In the genomic region with DNA sequence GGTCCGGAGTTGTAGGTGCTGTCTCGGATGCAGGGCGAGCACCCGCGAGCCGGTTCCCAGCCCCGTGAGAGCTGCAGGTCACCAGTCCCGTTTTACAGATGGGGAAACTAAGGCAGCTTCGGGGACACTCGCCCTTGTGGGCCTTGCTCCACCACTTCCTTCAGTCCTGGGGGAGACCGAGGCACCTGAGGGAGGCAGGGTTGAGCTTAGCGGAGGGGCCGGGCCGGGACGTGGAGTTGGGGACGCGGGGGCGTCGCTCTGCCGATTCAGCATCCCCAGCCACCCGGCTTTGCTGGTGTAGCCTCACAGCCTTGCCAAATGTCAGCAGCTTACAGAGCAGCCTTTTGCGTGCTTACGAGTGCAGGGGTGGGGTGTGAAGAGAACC, we compare ENCODE assay signal across 8 cellular contexts. TPM values are rescaled to one million over a fixed set of nuclear protein-coding genes. Genes with fewer than 3 reads are reported as not detected.
A peak's percentile ranks its signal among the peaks of the same experiment; 100 is the strongest.
DNase-seq lines count a peak whose midpoint lies in the region; ATAC-seq and TF ChIP-seq lines count a peak whose summit lies in the region.

No MANE protein-coding gene starts in this region.

- POLR2A ChIA-PET in activated CD4-positive, alpha-beta memory T cell treated with anti-CD3 and anti-CD28 coated beads for 36 hours (lab: Charles Lee) = interaction anchor here (0.7 to 4.1 kb wide), 2 partner anchors 31 to 33 kb away, joined by 4 to 19 read pairs; a partner anchor contains a TSS

- peak overlapping the region; percentile 94 for H3K4me3 ChIP-seq in HUES48 (ENCODE audit: low read depth, low read length)

- H3K9ac ChIP-seq in HUES48 (ENCODE audit: low read depth, low read length) = peak overlapping the region; percentile 89

- no peaks in the 10 kb centered on the region for H3K27me3 ChIP-seq in HUES48 (ENCODE audit: control insufficient read depth, insufficient read depth, low read length)

- peaks cover 30% of the 10 kb centered on the region for H3K36me3 ChIP-seq in HUES48 (ENCODE audit: control insufficient read depth, insufficient read depth, low read length)

- intact Hi-C loops in activated CD4-positive, alpha-beta memory T cell treated with anti-CD3 and anti-CD28 coated beads for 36 hours (cut with micrococcal nuclease) = loop anchor here (1.0 kb wide), 3 partner anchors 32 to 116 kb away; a partner anchor contains a TSS

- no peak for TF ChIP-seq CTCF in endothelial cell (IDR thresholded peaks at IDR 0.05; ENCODE audit: unreplicated experiment)

- ATAC-seq in natural killer cell treated with Interleukin-12 subunit alpha and Interleukin-12 subunit beta and Interleukin-15 and Interleukin-18, amount 100 ng/mL, for 72 hours = peak in 1 of 2 donors; percentile 41

- peaks cover 10% of the 10 kb centered on the region for H3K36me3 Mint-ChIP-seq in activated CD4-positive, alpha-beta memory T cell treated with anti-CD3 and anti-CD28 coated beads for 36 hours
- peaks cover 14% of the 10 kb centered on the region for H3K36me3 Mint-ChIP-seq in endothelial cell (ENCODE audit: low read depth, unreplicated experiment)
- H3K36me3 Mint-ChIP-seq in natural killer cell treated with Interleukin-12 subunit alpha and Interleukin-12 subunit beta and Interleukin-15 and Interleukin-18, amount 100 ng/mL, for 72 hours = no peaks in the 10 kb centered on the region

- no peaks in the 10 kb centered on the region for H3K9me3 ChIP-seq in HUES48 (ENCODE audit: control insufficient read depth, insufficient read depth, low read length)

- H3K27me3 Mint-ChIP-seq in activated CD4-positive, alpha-beta memory T cell treated with anti-CD3 and anti-CD28 coated beads for 36 hours = no peaks in the 10 kb centered on the region
- peaks cover 6% of the 10 kb centered on the region for H3K27me3 Mint-ChIP-seq in endothelial cell (ENCODE audit: unreplicated experiment)
- H3K27me3 Mint-ChIP-seq in natural killer cell treated with Interleukin-12 subunit alpha and Interleukin-12 subunit beta and Interleukin-15 and Interleukin-18, amount 100 ng/mL, for 72 hours = no peaks in the 10 kb centered on the region

- H3K4me1 ChIP-seq in HUES48 (ENCODE audit: control insufficient read depth, insufficient read depth, low read length) = peaks cover 12% of the 10 kb centered on the region

- DNase-seq in DMS53 (lab: John Stamatoyannopoulos, UW) = peak; percentile 60
- DNase-seq in DMS53 treated with DMSO at 0.1 percent for 48 hours (lab: John Stamatoyannopoulos, UW; ENCODE audit: unreplicated experiment) = no peak
- DNase-seq in activated CD4-positive, alpha-beta memory T cell treated with anti-CD3 and anti-CD28 coated beads for 36 hours = peak; percentile 70
- no peak for DNase-seq in endothelial cell (ENCODE audit: low spot score)
- DNase-seq in natural killer cell treated with Interleukin-12 subunit alpha and Interleukin-12 subunit beta and Interleukin-15 and Interleukin-18, amount 100 ng/mL, for 72 hours (ENCODE audit: low spot score) = no peak
- peak in 8 of 49 donors; percentile 18 to 48 (median 40) for DNase-seq in substantia nigra (lab: John Stamatoyannopoulos, UW)
- no peak for DNase-seq in NCI-H1436 treated with DMSO at 0.1 percent for 48 hours (lab: John Stamatoyannopoulos, UW)

- peaks cover 24% of the 10 kb centered on the region for H3K4me1 Mint-ChIP-seq in activated CD4-positive, alpha-beta memory T cell treated with anti-CD3 and anti-CD28 coated beads for 36 hours (ENCODE audit: low read depth)
- peaks cover 4% of the 10 kb centered on the region for H3K4me1 Mint-ChIP-seq in endothelial cell (ENCODE audit: unreplicated experiment)
- H3K4me1 Mint-ChIP-seq in natural killer cell treated with Interleukin-12 subunit alpha and Interleukin-12 subunit beta and Interleukin-15 and Interleukin-18, amount 100 ng/mL, for 72 hours (ENCODE audit: low read depth in 2 of 2) = peaks cover 16 to 18% of the 10 kb centered on the region in 2 donors

- no peaks in the 10 kb centered on the region for H3K9me3 Mint-ChIP-seq in activated CD4-positive, alpha-beta memory T cell treated with anti-CD3 and anti-CD28 coated beads for 36 hours
- no peaks in the 10 kb centered on the region for H3K9me3 Mint-ChIP-seq in endothelial cell (ENCODE audit: unreplicated experiment)
- H3K9me3 Mint-ChIP-seq in natural killer cell treated with Interleukin-12 subunit alpha and Interleukin-12 subunit beta and Interleukin-15 and Interleukin-18, amount 100 ng/mL, for 72 hours = no peaks in the 10 kb centered on the region

- CTCF ChIA-PET in activated CD4-positive, alpha-beta memory T cell treated with anti-CD3 and anti-CD28 coated beads for 36 hours (lab: Charles Lee) = interaction anchor here (0.6 to 2.7 kb wide), 6 partner anchors 13 to 217 kb away, joined by 3 to 9 read pairs (median 4); no protein-coding TSS in a partner anchor

- peak overlapping the region; percentile 70 for H3K27ac ChIP-seq in HUES48 (ENCODE audit: low read depth, low read length)
- H3K27ac ChIP-seq in substantia nigra (ENCODE audit: low read depth, low read length, poor library complexity, severe bottlenecking) = peak overlapping the region; percentile 72

- H3K4me3 Mint-ChIP-seq in activated CD4-positive, alpha-beta memory T cell treated with anti-CD3 and anti-CD28 coated beads for 36 hours = peak overlapping the region; percentile 74
- peak overlapping the region; percentile 82 for H3K4me3 Mint-ChIP-seq in endothelial cell (ENCODE audit: unreplicated experiment)
- H3K4me3 Mint-ChIP-seq in natural killer cell treated with Interleukin-12 subunit alpha and Interleukin-12 subunit beta and Interleukin-15 and Interleukin-18, amount 100 ng/mL, for 72 hours = peak overlapping the region; percentile 85

- H3K27ac Mint-ChIP-seq in activated CD4-positive, alpha-beta memory T cell treated with anti-CD3 and anti-CD28 coated beads for 36 hours = peak overlapping the region; percentile 79
- no peak overlapping the region for H3K27ac Mint-ChIP-seq in endothelial cell (ENCODE audit: unreplicated experiment)
- peak overlapping the region in 1 of 2 donors; percentile 19 for H3K27ac Mint-ChIP-seq in natural killer cell treated with Interleukin-12 subunit alpha and Interleukin-12 subunit beta and Interleukin-15 and Interleukin-18, amount 100 ng/mL, for 72 hours

RNA-seq across cellular contexts. Expression of a gene that starts 0.5 kb away (rescaled TPM):
- total RNA-seq in activated CD4-positive, alpha-beta memory T cell treated with anti-CD3 and anti-CD28 coated beads for 36 hours = 10 to 100 TPM; 86.9 to 90.1 TPM
- 62.1 TPM for total RNA-seq in endothelial cell (ENCODE audit: unreplicated experiment)
- 10 to 100 TPM; 58.1 to 60.4 TPM for total RNA-seq in natural killer cell treated with Interleukin-12 subunit alpha and Interleukin-12 subunit beta and Interleukin-15 and Interleukin-18, amount 100 ng/mL, for 72 hours

RNA-seq across cellular contexts. Expression of a gene that starts 11.3 kb away (rescaled TPM):
- total RNA-seq in activated CD4-positive, alpha-beta memory T cell treated with anti-CD3 and anti-CD28 coated beads for 36 hours = not detected
- not detected for total RNA-seq in endothelial cell (ENCODE audit: unreplicated experiment)
- not detected for total RNA-seq in natural killer cell treated with Interleukin-12 subunit alpha and Interleukin-12 subunit beta and Interleukin-15 and Interleukin-18, amount 100 ng/mL, for 72 hours

RNA-seq across cellular contexts. Expression of a gene that starts 30.8 kb away (rescaled TPM):
- total RNA-seq in activated CD4-positive, alpha-beta memory T cell treated with anti-CD3 and anti-CD28 coated beads for 36 hours = 100 to 1,000 TPM in 1 of 2 experiments, 10 to 100 TPM in 1; 95.4 to 105 TPM
- 156 TPM for total RNA-seq in endothelial cell (ENCODE audit: unreplicated experiment)
- 100 to 1,000 TPM; 114 to 135 TPM for total RNA-seq in natural killer cell treated with Interleukin-12 subunit alpha and Interleukin-12 subunit beta and Interleukin-15 and Interleukin-18, amount 100 ng/mL, for 72 hours

RNA-seq across cellular contexts. Expression of a gene that starts 33.1 kb away (rescaled TPM):
- total RNA-seq in activated CD4-positive, alpha-beta memory T cell treated with anti-CD3 and anti-CD28 coated beads for 36 hours = 10 to 100 TPM; 43.4 to 43.6 TPM
- total RNA-seq in endothelial cell (ENCODE audit: unreplicated experiment) = 39.8 TPM
- 100 to 1,000 TPM in 1 of 2 donors, 10 to 100 TPM in 1; 56.8 to 110 TPM for total RNA-seq in natural killer cell treated with Interleukin-12 subunit alpha and Interleukin-12 subunit beta and Interleukin-15 and Interleukin-18, amount 100 ng/mL, for 72 hours

RNA-seq across cellular contexts. Expression of a gene that starts 42.6 kb away (rescaled TPM):
- total RNA-seq in activated CD4-positive, alpha-beta memory T cell treated with anti-CD3 and anti-CD28 coated beads for 36 hours = 1 to 10 TPM in 1 of 2 experiments, under 1 TPM in 1; 0.63 to 1.1 TPM
- 8.0 TPM for total RNA-seq in endothelial cell (ENCODE audit: unreplicated experiment)
- 1 to 10 TPM in 1 of 2 donors, under 1 TPM in 1; 0.52 to 1.1 TPM for total RNA-seq in natural killer cell treated with Interleukin-12 subunit alpha and Interleukin-12 subunit beta and Interleukin-15 and Interleukin-18, amount 100 ng/mL, for 72 hours

Comparison
In these comparisons a context has a peak if more than half of its experiments do, and no peak if none do; other contexts are left out.
1. DNase-seq: peak in DMS53 (single experiment) and activated CD4-positive, alpha-beta memory T cell treated with anti-CD3 and anti-CD28 coated beads for 36 hours (single experiment); none in DMS53 treated with DMSO at 0.1 percent for 48 hours (single experiment), endothelial cell (single experiment), natural killer cell treated with Interleukin-12 subunit alpha and Interleukin-12 subunit beta and Interleukin-15 and Interleukin-18, amount 100 ng/mL, for 72 hours (single experiment) and NCI-H1436 treated with DMSO at 0.1 percent for 48 hours (single experiment).
2. Peak in every context shown above with its lines, with median percentiles within 50 percentile points of each other: H3K4me3 Mint-ChIP-seq.